ENCODE assay signal across 8 cellular contexts in the genomic region with DNA sequence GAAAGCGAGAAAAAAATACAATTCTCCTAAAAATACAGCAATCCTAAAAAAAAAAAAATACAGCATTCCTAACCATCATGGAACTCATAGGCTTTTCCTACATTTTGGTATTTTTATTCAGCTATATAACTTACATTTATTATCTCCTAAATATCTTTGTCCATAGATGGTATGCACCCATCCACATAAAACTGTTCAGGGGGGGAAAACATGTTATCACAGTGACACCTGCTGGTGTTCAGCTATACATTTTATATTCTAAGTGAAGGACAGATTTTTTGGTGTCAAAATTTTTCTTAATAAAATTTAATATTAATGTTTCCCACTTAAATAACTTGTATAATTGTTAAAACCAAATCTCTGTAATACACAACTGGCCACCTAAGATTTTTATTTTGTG. TPM values are rescaled to one million over a fixed set of nuclear protein-coding genes. Genes with fewer than 3 reads are reported as not detected.
A peak's percentile ranks its signal among the peaks of the same experiment; 100 is the strongest.
DNase-seq lines count a peak whose midpoint lies in the region; ATAC-seq and TF ChIP-seq lines count a peak whose summit lies in the region.

No MANE protein-coding gene starts in this region.

- no peaks in the 10 kb centered on the region for H4K20me1 ChIP-seq in GM23248 (ENCODE audit: insufficient read depth)

- no peak overlapping the region for H3K4me3 ChIP-seq in AG10803 (ENCODE audit: low read length)
- H3K4me3 ChIP-seq in GM23248 = no peak overlapping the region
- no peak overlapping the region for H3K4me3 ChIP-seq in fibroblast of villous mesenchyme (ENCODE audit: low read depth, low read length)
- no peak overlapping the region for H3K4me3 ChIP-seq in thoracic aorta

- no peaks in the 10 kb centered on the region for H3F3A ChIP-seq in GM23248 (ENCODE audit: insufficient read depth)

- in situ Hi-C loops in GM23248 (cut with MboI) = loop anchor here (10.0 kb wide), 1 partner anchor 281 kb away; the partner anchor contains the start of gene BMP6
- in situ Hi-C loops in SK-MEL-5 (cut with HindIII; ENCODE audit: low pct_unique_long_range_greater_than_20kb, low sequenced_read_pairs) = no loop called here

- H3K9me2 ChIP-seq in GM23248 (ENCODE audit: insufficient read depth) = no peaks in the 10 kb centered on the region

- TF ChIP-seq CTCF in AG10803 (conservative IDR thresholded peaks at IDR 0.05; ENCODE audit: low read length) (peak; percentile 71), fibroblast of villous mesenchyme (IDR thresholded peaks at IDR 0.05; ENCODE audit: insufficient read depth, low read depth, low read length) (peak; percentile 55), thoracic aorta (IDR thresholded peaks at IDR 0.05) (peak; percentile 19)

- H3K4me1 ChIP-seq in GM23248 (ENCODE audit: insufficient read depth) (no peaks in the 10 kb centered on the region), thoracic aorta (ENCODE audit: control insufficient read depth in 1 of 2, low read depth in 2 of 2) (no peaks in the 10 kb centered on the region)

- 96% methylated on average over 1 of the region's 1 CpG for WGBS in GM23248 (ENCODE audit: low coverage in 1 of 2, low lambda C conversion rate in 2 of 2, missing lambda C conversion rate in 2 of 2), 2 experiments

- H3K9ac ChIP-seq in GM23248 = no peak overlapping the region

- no peak overlapping the region for H3K4me2 ChIP-seq in GM23248 (ENCODE audit: unreplicated experiment)

- ATAC-seq in thoracic aorta (ENCODE audit: insufficient number of reproducible peaks, low FRiP score, low read depth) (no peak), HG03159 (IDR thresholded peaks at IDR 0.05; ENCODE audit: unreplicated experiment) (no peak)

- H3K9me3 ChIP-seq in GM23248 (ENCODE audit: low read depth) (no peaks in the 10 kb centered on the region), thoracic aorta (no peaks in the 10 kb centered on the region)

- no peak overlapping the region for H3K27ac ChIP-seq in GM23248
- H3K27ac ChIP-seq in thoracic aorta = no peak overlapping the region

- DNase-seq in AG10803 (ENCODE audit: low read depth) (peak; percentile 60), GM23248 (peak; percentile 68), SK-MEL-5 (ENCODE audit: low read depth, low spot score) (peak; percentile 73), fibroblast of villous mesenchyme (ENCODE audit: low read depth) (peak; percentile 62), thoracic aorta (ENCODE audit: low spot score) (no peak), NCI-H2107 (lab: John Stamatoyannopoulos, UW) (no peak), MV-4-11 (lab: John Stamatoyannopoulos, UW) (no peak)

- no peaks in the 10 kb centered on the region for H3K79me2 ChIP-seq in GM23248 (ENCODE audit: insufficient read depth)

- H3K36me3 ChIP-seq in GM23248 (ENCODE audit: low read depth) (no peaks in the 10 kb centered on the region), thoracic aorta (no peaks in the 10 kb centered on the region)

- no peak overlapping the region for H2AFZ ChIP-seq in GM23248

- no peaks in the 10 kb centered on the region for H3K27me3 ChIP-seq in GM23248 (replicated peaks; ENCODE audit: insufficient read depth)
- H3K27me3 ChIP-seq in thoracic aorta (replicated peaks; ENCODE audit: insufficient read depth) = no peaks in the 10 kb centered on the region

RNA-seq across cellular contexts. Expression of gene BLOC1S5, which starts 58.0 kb away (rescaled TPM):
- 7.8 and 13.1 TPM in 2 replicates for total RNA-seq in GM23248 (2014; rRNA removed; shearing (Covaris generic))
- polyA plus RNA-seq in GM23248 (2016; fragmentation: Nextera tagmentation; extraction: Ambion mirVana) = 14.0 and 14.1 TPM in 2 replicates
- 23.2 and 26.4 TPM in 2 replicates for total RNA-seq in SK-MEL-5 (2014; rRNA removed; shearing (Covaris generic))
- 19.3 and 20.1 TPM in 2 replicates for polyA plus RNA-seq in SK-MEL-5 (2015; cell fraction: cytosol; rRNA removed)
- polyA plus RNA-seq in SK-MEL-5 (2015; cell fraction: nucleus; rRNA removed) = 2.4 and 6.2 TPM in 2 replicates
- total RNA-seq in fibroblast of villous mesenchyme (7.1 and 11.2 TPM in 2 replicates), thoracic aorta (10 to 100 TPM in 1 of 2 donors, 1 to 10 TPM in 1; 9.1 to 12.6 TPM)

Comparison
In these comparisons a context has a peak if more than half of its experiments do, and no peak if none do; other contexts are left out.
1. DNase-seq: peak in AG10803 (single experiment), GM23248 (single experiment), SK-MEL-5 (single experiment) and fibroblast of villous mesenchyme (single experiment); none in thoracic aorta (single experiment), NCI-H2107 (single experiment) and MV-4-11 (single experiment).
2. CTCF ChIP-seq: peak in every context shown above with its lines; median percentile 71 in AG10803; 55 in fibroblast of villous mesenchyme; 19 in thoracic aorta.